In genomic region chr5:150642567-150642927, GRCh38 we compare ENCODE assay signal across 2 cellular contexts.
TF ChIP-seq lines count a peak whose summit lies in the region.

No MANE protein-coding gene starts in this region.

TF ChIP-seq in A549, 52 proteins besides CTCF, POLR2A, EP300 and RAD21 (continued from another document and continues in another):
- TF ChIP-seq MAX (IDR thresholded peaks at IDR 0.05) (peak; percentile 78), RCOR1 (IDR thresholded peaks at IDR 0.05; ENCODE audit: low read depth, low read length) (no peak), SREBF2 (IDR thresholded peaks at IDR 0.05) (no peak), FOSB (CRISPR knock-in tag; IDR thresholded peaks at IDR 0.05) (no peak), KDM5A (IDR thresholded peaks at IDR 0.05) (no peak), MAZ (IDR thresholded peaks at IDR 0.05; ENCODE audit: borderline replicate concordance, low read depth, low read length) (no peak), ZC3H11A (IDR thresholded peaks at IDR 0.05) (no peak), CBX8 (IDR thresholded peaks at IDR 0.05) (no peak), PBX3 (IDR thresholded peaks at IDR 0.05) (no peak; the same call in 1 of the 2 replicates), POLR2AphosphoS2 (conservative IDR thresholded peaks at IDR 0.05; ENCODE audit: low read length) (no peak), MAFK (IDR thresholded peaks at IDR 0.05; ENCODE audit: partially characterized antibody) (no peak), CHD2 (IDR thresholded peaks at IDR 0.05; ENCODE audit: low read length, partially characterized antibody) (no peak), ESRRA (IDR thresholded peaks at IDR 0.05; ENCODE audit: borderline replicate concordance, low read length) (no peak), ZNF302 (CRISPR knock-in tag; IDR thresholded peaks at IDR 0.05) (no peak), ZSCAN20 (CRISPR knock-in tag; IDR thresholded peaks at IDR 0.05) (no peak), ATOH8 (CRISPR knock-in tag; IDR thresholded peaks at IDR 0.05; ENCODE audit: low read depth) (0 out of 2 replicates have a peak, but pooled peaks have one; percentile 34), HEYL (CRISPR knock-in tag; IDR thresholded peaks at IDR 0.05) (no peak), HOXA7 (CRISPR knock-in tag; IDR thresholded peaks at IDR 0.05) (no peak), JUNB (IDR thresholded peaks at IDR 0.05) (peak; percentile 56; the same call in 1 of the 2 replicates), PHF8 (IDR thresholded peaks at IDR 0.05; ENCODE audit: borderline replicate concordance, low read depth) (no peak), NFE2L2 (conservative IDR thresholded peaks at IDR 0.05; ENCODE audit: low read length) (no peak), SMC3 (IDR thresholded peaks at IDR 0.05) (no peak; the same call in 2 of the 3 replicates), EHMT2 (IDR thresholded peaks at IDR 0.05; ENCODE audit: low read depth) (no peak), TP53 (CRISPR knock-in tag; IDR thresholded peaks at IDR 0.05) (no peak), RARB (CRISPR knock-in tag; IDR thresholded peaks at IDR 0.05) (no peak), HES2 (IDR thresholded peaks at IDR 0.05) (no peak), TFCP2L1 (CRISPR knock-in tag; IDR thresholded peaks at IDR 0.05) (no peak), NPAS2 (CRISPR knock-in tag; IDR thresholded peaks at IDR 0.05; ENCODE audit: borderline replicate concordance) (no peak), HDAC2 (IDR thresholded peaks at IDR 0.05) (no peak), REST (IDR thresholded peaks at IDR 0.05) (no peak)
- TF ChIP-seq, protein P1, sequence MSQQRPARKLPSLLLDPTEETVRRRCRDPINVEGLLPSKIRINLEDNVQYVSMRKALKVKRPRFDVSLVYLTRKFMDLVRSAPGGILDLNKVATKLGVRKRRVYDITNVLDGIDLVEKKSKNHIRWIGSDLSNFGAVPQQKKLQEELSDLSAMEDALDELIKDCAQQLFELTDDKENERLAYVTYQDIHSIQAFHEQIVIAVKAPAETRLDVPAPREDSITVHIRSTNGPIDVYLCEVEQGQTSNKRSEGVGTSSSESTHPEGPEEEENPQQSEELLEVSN (IDR thresholded peaks at IDR 0.05; ENCODE audit: borderline replicate concordance, low read depth): no peak
- TF ChIP-seq, protein P2, sequence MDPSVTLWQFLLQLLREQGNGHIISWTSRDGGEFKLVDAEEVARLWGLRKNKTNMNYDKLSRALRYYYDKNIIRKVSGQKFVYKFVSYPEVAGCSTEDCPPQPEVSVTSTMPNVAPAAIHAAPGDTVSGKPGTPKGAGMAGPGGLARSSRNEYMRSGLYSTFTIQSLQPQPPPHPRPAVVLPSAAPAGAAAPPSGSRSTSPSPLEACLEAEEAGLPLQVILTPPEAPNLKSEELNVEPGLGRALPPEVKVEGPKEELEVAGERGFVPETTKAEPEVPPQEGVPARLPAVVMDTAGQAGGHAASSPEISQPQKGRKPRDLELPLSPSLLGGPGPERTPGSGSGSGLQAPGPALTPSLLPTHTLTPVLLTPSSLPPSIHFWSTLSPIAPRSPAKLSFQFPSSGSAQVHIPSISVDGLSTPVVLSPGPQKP (IDR thresholded peaks at IDR 0.05; ENCODE audit: low read depth, low read length): no peak

TF ChIP-seq in endothelial cell of umbilical vein, 7 proteins besides CTCF, POLR2A, EP300 and RAD21 (continued from another document):
- TF ChIP-seq JUN (IDR thresholded peaks at IDR 0.05; ENCODE audit: borderline replicate concordance, insufficient read depth, insufficient read length, low read depth): peak; percentile 23
